In genomic region chr11:104073950-104074349, GRCh38 we compare ENCODE assay signal across 8 cellular contexts. TPM values are rescaled to one million over a fixed set of nuclear protein-coding genes. Genes with fewer than 3 reads are reported as not detected.
DNase-seq lines count a peak whose midpoint lies in the region; ATAC-seq lines count a peak whose summit lies in the region.

No MANE protein-coding gene starts in this region.

- ATAC-seq in GM18873 (IDR thresholded peaks at IDR 0.05; ENCODE audit: low FRiP score, unreplicated experiment) (peak; percentile 76), HG02852 (IDR thresholded peaks at IDR 0.05; ENCODE audit: unreplicated experiment) (peak; percentile 90)

- no peak overlapping the region for H3K27ac Mint-ChIP-seq in activated T-helper 1 cell treated with anti-CD3 and anti-CD28 coated beads, Interleukin-12 subunit alpha, Interleukin-12 subunit beta, Interleukin-2, Interleukin-4 antibody, amounts not matched to agents 30 ng/mL and 10 ng/mL and 1 ng/mL, durations not matched to agents 14 hours and 24 hours and 36 hours

- DNase-seq in NOMO-1 treated with DMSO at 0.1 percent for 48 hours (lab: John Stamatoyannopoulos, UW; ENCODE audit: unreplicated experiment), result peak; percentile 97
- DNase-seq in islet precursor cell, result peak; percentile 68
- no peak for DNase-seq in dedifferentiated amniotic fluid mesenchymal stem cell (ENCODE audit: extremely low spot score)
- DNase-seq in stimulated activated CD4-positive, alpha-beta T cell treated with anti-CD3 and anti-CD28 coated beads, Interleukin-2, amount 100 ng/mL, for 48 hours, result no peak
- no peak for DNase-seq in activated CD4-positive, alpha-beta T cell treated with anti-CD3 and anti-CD28 coated beads, Interleukin-2, amount 50 U/mL, for 48 hours
- DNase-seq in activated T-helper 1 cell treated with anti-CD3 and anti-CD28 coated beads, Interleukin-12 subunit alpha, Interleukin-12 subunit beta, Interleukin-2, Interleukin-4 antibody, amounts not matched to agents 30 ng/mL and 10 ng/mL and 1 ng/mL, durations not matched to agents 14 hours and 24 hours and 36 hours (ENCODE audit: low spot score), result no peak

- H3K27me3 Mint-ChIP-seq in activated T-helper 1 cell treated with anti-CD3 and anti-CD28 coated beads, Interleukin-12 subunit alpha, Interleukin-12 subunit beta, Interleukin-2, Interleukin-4 antibody, amounts not matched to agents 30 ng/mL and 10 ng/mL and 1 ng/mL, durations not matched to agents 14 hours and 24 hours and 36 hours (ENCODE audit: insufficient read depth), result no peaks in the 10 kb centered on the region

- no peaks in the 10 kb centered on the region for H3K4me1 Mint-ChIP-seq in activated T-helper 1 cell treated with anti-CD3 and anti-CD28 coated beads, Interleukin-12 subunit alpha, Interleukin-12 subunit beta, Interleukin-2, Interleukin-4 antibody, amounts not matched to agents 30 ng/mL and 10 ng/mL and 1 ng/mL, durations not matched to agents 14 hours and 24 hours and 36 hours (ENCODE audit: low read depth)

- no peaks in the 10 kb centered on the region for H3K36me3 Mint-ChIP-seq in activated T-helper 1 cell treated with anti-CD3 and anti-CD28 coated beads, Interleukin-12 subunit alpha, Interleukin-12 subunit beta, Interleukin-2, Interleukin-4 antibody, amounts not matched to agents 30 ng/mL and 10 ng/mL and 1 ng/mL, durations not matched to agents 14 hours and 24 hours and 36 hours (ENCODE audit: low read depth)

- intact Hi-C loops in activated T-helper 1 cell treated with anti-CD3 and anti-CD28 coated beads, Interleukin-12 subunit alpha, Interleukin-12 subunit beta, Interleukin-2, Interleukin-4 antibody, amounts not matched to agents 30 ng/mL and 10 ng/mL and 1 ng/mL, durations not matched to agents 14 hours and 24 hours and 36 hours (cut with micrococcal nuclease), result no loop called here

- no peaks in the 10 kb centered on the region for H3K9me3 Mint-ChIP-seq in activated T-helper 1 cell treated with anti-CD3 and anti-CD28 coated beads, Interleukin-12 subunit alpha, Interleukin-12 subunit beta, Interleukin-2, Interleukin-4 antibody, amounts not matched to agents 30 ng/mL and 10 ng/mL and 1 ng/mL, durations not matched to agents 14 hours and 24 hours and 36 hours

- H3K4me3 Mint-ChIP-seq in activated T-helper 1 cell treated with anti-CD3 and anti-CD28 coated beads, Interleukin-12 subunit alpha, Interleukin-12 subunit beta, Interleukin-2, Interleukin-4 antibody, amounts not matched to agents 30 ng/mL and 10 ng/mL and 1 ng/mL, durations not matched to agents 14 hours and 24 hours and 36 hours, result no peak overlapping the region

RNA-seq across cellular contexts. Expression of gene DDI1, which starts 37.5 kb away (rescaled TPM):
- total RNA-seq in activated T-helper 1 cell treated with anti-CD3 and anti-CD28 coated beads, Interleukin-12 subunit alpha, Interleukin-12 subunit beta, Interleukin-2, Interleukin-4 antibody, amounts not matched to agents 30 ng/mL and 10 ng/mL and 1 ng/mL, durations not matched to agents 14 hours and 24 hours and 36 hours, result not detected in 2 replicates

Comparison
In these comparisons a context has a peak if more than half of its experiments do, and no peak if none do; other contexts are left out.
1. DNase-seq: peak in NOMO-1 treated with DMSO at 0.1 percent for 48 hours (single experiment) and islet precursor cell (single experiment); none in dedifferentiated amniotic fluid mesenchymal stem cell (single experiment), stimulated activated CD4-positive, alpha-beta T cell treated with anti-CD3 and anti-CD28 coated beads, Interleukin-2, amount 100 ng/mL, for 48 hours (0 of 2), activated CD4-positive, alpha-beta T cell treated with anti-CD3 and anti-CD28 coated beads, Interleukin-2, amount 50 U/mL, for 48 hours (0 of 2) and activated T-helper 1 cell treated with anti-CD3 and anti-CD28 coated beads, Interleukin-12 subunit alpha, Interleukin-12 subunit beta, Interleukin-2, Interleukin-4 antibody, amounts not matched to agents 30 ng/mL and 10 ng/mL and 1 ng/mL, durations not matched to agents 14 hours and 24 hours and 36 hours (single experiment).